Comparison of ENCODE assay signal across 9 cellular contexts in the genomic region with DNA sequence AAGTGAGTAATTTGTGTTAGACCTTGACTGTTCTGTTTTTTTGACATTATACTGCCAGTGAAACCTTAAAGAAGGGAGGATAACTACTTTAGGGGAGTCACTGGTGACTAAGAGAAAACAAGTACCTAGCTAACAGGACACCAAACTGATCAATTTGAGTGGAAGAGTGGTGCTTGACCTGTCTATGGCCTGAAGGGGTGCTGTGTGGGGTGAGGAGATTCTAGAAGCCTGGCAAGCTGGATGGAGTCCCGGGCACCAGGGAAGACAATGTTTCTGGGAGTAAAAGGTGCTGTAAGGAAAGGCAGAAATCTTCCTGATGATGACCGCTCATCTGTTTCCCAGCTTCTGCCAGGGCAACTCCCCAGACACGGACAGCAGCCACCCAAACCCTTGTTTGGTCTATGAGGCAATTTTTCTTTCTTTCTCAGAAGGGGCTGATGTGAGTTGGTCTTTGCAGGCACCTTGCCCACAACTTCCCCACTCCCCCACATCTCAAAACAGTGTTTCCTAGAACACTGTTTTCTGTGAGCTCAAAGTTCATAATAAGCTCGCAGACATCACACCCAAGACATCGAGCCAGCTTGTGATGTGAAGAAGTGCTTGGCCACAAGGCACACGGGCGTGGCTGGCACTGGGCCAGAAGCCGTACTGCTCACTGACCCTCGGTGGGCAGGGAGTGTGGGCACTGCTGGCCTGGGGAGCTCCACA. TPM values are rescaled to one million over a fixed set of nuclear protein-coding genes. Genes with fewer than 3 reads are reported as not detected.
A peak's percentile ranks its signal among the peaks of the same experiment; 100 is the strongest.
DNase-seq lines count a peak whose midpoint lies in the region; ATAC-seq and TF ChIP-seq lines count a peak whose summit lies in the region.
"Had no signal": no experiment of that assay in that cellular context is flagged by ENCODE, and none has a peak within 500 bp of the region (broad histone marks: within the 10 kb centered on the region; RNA-seq: fewer than 3 reads in every experiment).

No MANE protein-coding gene starts in this region.

- intact Hi-C loops in right cardiac atrium (cut with DNase I), result loop anchor here in 1 of 4 donors (10.0 kb wide), 1 partner anchor 145 kb away; no protein-coding TSS in a partner anchor

- H3K4me1 Mint-ChIP-seq in activated CD8-positive, alpha-beta T cell treated with anti-CD3 and anti-CD28 coated beads, Interleukin-2, amount 10 ng/mL, durations not matched to agents 7 days and 5 days (ENCODE audit: low read depth), result peaks cover 78% of the 10 kb centered on the region
- peaks cover 63% of the 10 kb centered on the region for H3K4me1 Mint-ChIP-seq in stimulated activated naive CD8-positive, alpha-beta T cell treated with anti-CD3 and anti-CD28 coated beads, Interleukin-15, amount 100 ng/mL, for 72 hours

- peak overlapping the region; percentile 73 for H3K27ac ChIP-seq in right cardiac atrium (ENCODE audit: low read length)

- H3K4me1 ChIP-seq in right cardiac atrium (ENCODE audit: control insufficient read depth, insufficient read depth, low read length), result peaks cover 6% of the 10 kb centered on the region

- H3K27me3 Mint-ChIP-seq in activated CD8-positive, alpha-beta T cell treated with anti-CD3 and anti-CD28 coated beads, Interleukin-2, amount 10 ng/mL, durations not matched to agents 7 days and 5 days (ENCODE audit: low read depth), result no peaks in the 10 kb centered on the region
- no peaks in the 10 kb centered on the region for H3K27me3 Mint-ChIP-seq in stimulated activated naive CD8-positive, alpha-beta T cell treated with anti-CD3 and anti-CD28 coated beads, Interleukin-15, amount 100 ng/mL, for 72 hours

- WGBS in right cardiac atrium, result 27% methylated on average over 9 of the region's 9 CpGs

- peaks cover 70% of the 10 kb centered on the region for H3K36me3 Mint-ChIP-seq in activated CD8-positive, alpha-beta T cell treated with anti-CD3 and anti-CD28 coated beads, Interleukin-2, amount 10 ng/mL, durations not matched to agents 7 days and 5 days (ENCODE audit: low read depth)

- no peaks in the 10 kb centered on the region for H3K9me3 ChIP-seq in right cardiac atrium (ENCODE audit: control insufficient read depth, low read length)
- H3K9me3 ChIP-seq: heart right ventricle had no signal

- TF ChIP-seq CTCF in GM10266 (IDR thresholded peaks at IDR 0.05; ENCODE audit: control insufficient read depth, insufficient read depth, low read depth, missing control alignments), result no peak

- CTCF ChIA-PET in activated CD8-positive, alpha-beta T cell treated with anti-CD3 and anti-CD28 coated beads, Interleukin-2, amount 10 ng/mL, durations not matched to agents 7 days and 5 days (lab: Charles Lee), result interaction anchor here (0.9 to 10.5 kb wide), 7 partner anchors 10 to 206 kb away, joined by 3 to 284 read pairs (median 3); no protein-coding TSS in a partner anchor

- H3K4me3 ChIP-seq in right cardiac atrium (ENCODE audit: low read length), result no peak overlapping the region
- H3K4me3 ChIP-seq: heart right ventricle had no signal

- DNase-seq in NCI-H748 (lab: John Stamatoyannopoulos, UW; ENCODE audit: unreplicated experiment), result peak; percentile 29
- DNase-seq in NCI-H748 treated with DMSO at 0.1 percent for 48 hours (lab: John Stamatoyannopoulos, UW), result no peak
- peak; percentile 74 for DNase-seq in activated CD8-positive, alpha-beta T cell treated with anti-CD3 and anti-CD28 coated beads, Interleukin-2, amount 10 ng/mL, durations not matched to agents 7 days and 5 days
- peak; percentile 35 to 76 (median 72) for DNase-seq in right cardiac atrium
- DNase-seq in stimulated activated naive CD8-positive, alpha-beta T cell treated with anti-CD3 and anti-CD28 coated beads, Interleukin-15, amount 100 ng/mL, for 72 hours, result peak; percentile 57 to 77
- DNase-seq in NCI-H1105 treated with DMSO at 0.1 percent for 48 hours (lab: John Stamatoyannopoulos, UW), result no peak
- no peak for DNase-seq in GM10266 (ENCODE audit: extremely low spot score)

- no peaks in the 10 kb centered on the region for H3K9me3 Mint-ChIP-seq in activated CD8-positive, alpha-beta T cell treated with anti-CD3 and anti-CD28 coated beads, Interleukin-2, amount 10 ng/mL, durations not matched to agents 7 days and 5 days (ENCODE audit: insufficient read depth)
- no peaks in the 10 kb centered on the region for H3K9me3 Mint-ChIP-seq in stimulated activated naive CD8-positive, alpha-beta T cell treated with anti-CD3 and anti-CD28 coated beads, Interleukin-15, amount 100 ng/mL, for 72 hours

- peak overlapping the region; percentile 90 for H3K4me3 Mint-ChIP-seq in activated CD8-positive, alpha-beta T cell treated with anti-CD3 and anti-CD28 coated beads, Interleukin-2, amount 10 ng/mL, durations not matched to agents 7 days and 5 days
- peak overlapping the region; percentile 79 to 97 for H3K4me3 Mint-ChIP-seq in stimulated activated naive CD8-positive, alpha-beta T cell treated with anti-CD3 and anti-CD28 coated beads, Interleukin-15, amount 100 ng/mL, for 72 hours

- H3K27ac Mint-ChIP-seq in activated CD8-positive, alpha-beta T cell treated with anti-CD3 and anti-CD28 coated beads, Interleukin-2, amount 10 ng/mL, durations not matched to agents 7 days and 5 days, result peak overlapping the region; percentile 92
- H3K27ac Mint-ChIP-seq in stimulated activated naive CD8-positive, alpha-beta T cell treated with anti-CD3 and anti-CD28 coated beads, Interleukin-15, amount 100 ng/mL, for 72 hours, result peak overlapping the region; percentile 97 to 99

- peak; percentile 44 for ATAC-seq in activated CD8-positive, alpha-beta T cell treated with anti-CD3 and anti-CD28 coated beads, Interleukin-2, amount 10 ng/mL, durations not matched to agents 7 days and 5 days
- ATAC-seq in right cardiac atrium (peak; percentile 40 to 58), HG03378 (IDR thresholded peaks at IDR 0.05; ENCODE audit: unreplicated experiment) (no peak)
- peak; percentile 70 for ATAC-seq in stimulated activated naive CD8-positive, alpha-beta T cell treated with anti-CD3 and anti-CD28 coated beads, Interleukin-15, amount 100 ng/mL, for 72 hours

- H3K27me3 ChIP-seq in right cardiac atrium (ENCODE audit: control insufficient read depth, insufficient read depth), result no peaks in the 10 kb centered on the region
- H3K27me3 ChIP-seq: heart right ventricle had no signal

- POLR2A ChIA-PET in activated CD8-positive, alpha-beta T cell treated with anti-CD3 and anti-CD28 coated beads, Interleukin-2, amount 10 ng/mL, durations not matched to agents 7 days and 5 days (lab: Charles Lee), result interaction anchor here (0.6 to 5.7 kb wide), 4 partner anchors 10 to 212 kb away, joined by 3 to 149 read pairs (median 5); a partner anchor contains a TSS

RNA-seq across cellular contexts. Expression of a gene that starts 4.6 kb away (rescaled TPM):
- total RNA-seq in activated CD8-positive, alpha-beta T cell treated with anti-CD3 and anti-CD28 coated beads, Interleukin-2, amount 10 ng/mL, durations not matched to agents 7 days and 5 days, result 10 to 100 TPM; 60.6 to 63.6 TPM
- total RNA-seq in right cardiac atrium, result 1 to 10 TPM in 2 of 4 donors, under 1 TPM in 2; 0.59 to 1.8 (median 0.87) TPM
- 0.14 TPM for polyA plus RNA-seq in right cardiac atrium

Comparison
In these comparisons a context has a peak if more than half of its experiments do, and no peak if none do; other contexts are left out.
1. DNase-seq: peak in NCI-H748 (single experiment), activated CD8-positive, alpha-beta T cell treated with anti-CD3 and anti-CD28 coated beads, Interleukin-2, amount 10 ng/mL, durations not matched to agents 7 days and 5 days (single experiment), right cardiac atrium (3 of 3) and stimulated activated naive CD8-positive, alpha-beta T cell treated with anti-CD3 and anti-CD28 coated beads, Interleukin-15, amount 100 ng/mL, for 72 hours (2 of 2); none in NCI-H748 treated with DMSO at 0.1 percent for 48 hours (single experiment), NCI-H1105 treated with DMSO at 0.1 percent for 48 hours (single experiment) and GM10266 (single experiment).
2. RNA of a gene that starts 4.6 kb away (total RNA-seq): 60.6 to 63.6 TPM in activated CD8-positive, alpha-beta T cell treated with anti-CD3 and anti-CD28 coated beads, Interleukin-2, amount 10 ng/mL, durations not matched to agents 7 days and 5 days; 0.59 to 1.8 TPM in right cardiac atrium; every median in the first group is over 10 times any median in the second.